Comparison of ENCODE assay signal across 8 cellular contexts in the genomic region with DNA sequence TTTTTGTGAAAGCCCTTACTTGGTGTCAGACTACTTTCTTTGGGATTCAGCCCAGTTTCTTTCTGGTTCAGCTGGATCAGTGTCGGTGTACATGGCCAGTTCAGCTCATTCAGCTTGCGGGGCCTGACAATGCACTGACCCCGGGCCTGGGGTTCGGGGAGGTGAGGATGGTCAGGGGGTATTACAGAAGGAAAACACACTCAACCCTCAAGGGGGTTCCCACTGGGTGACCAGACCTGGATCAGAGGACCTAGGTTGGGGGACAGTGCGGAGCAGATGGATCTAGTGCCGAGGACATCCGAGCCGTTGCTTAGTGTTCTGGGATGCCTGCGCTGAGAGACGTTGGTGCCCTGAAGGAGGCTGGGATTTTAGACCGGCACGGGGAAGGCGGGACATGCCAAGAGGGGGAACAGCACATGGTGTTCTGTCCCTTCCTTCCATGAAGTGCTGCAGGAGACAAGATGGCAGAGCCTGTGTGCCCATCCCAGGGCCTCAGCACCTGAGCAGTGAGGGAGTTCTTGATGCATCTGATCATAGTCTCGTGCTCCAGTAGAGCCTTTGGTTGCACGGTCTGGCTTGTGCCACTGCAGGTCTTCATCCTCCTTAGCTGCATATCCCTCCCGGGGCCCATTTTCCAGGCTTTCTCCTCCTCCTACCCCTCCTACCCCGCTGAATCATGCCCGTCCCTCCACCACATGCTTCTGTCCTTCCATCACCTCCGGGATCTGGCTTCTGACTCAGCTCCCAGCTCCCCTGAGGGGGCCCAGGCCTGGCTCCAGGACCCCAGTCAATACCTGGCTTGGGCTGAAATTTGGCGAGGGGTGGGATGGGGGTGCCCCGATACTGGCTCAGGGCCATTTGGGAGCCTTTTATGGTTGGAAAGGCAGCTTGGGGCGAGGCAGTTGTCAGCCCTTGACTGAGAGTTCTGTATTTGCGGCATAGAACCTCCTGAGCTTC. TPM values are rescaled to one million over a fixed set of nuclear protein-coding genes. Genes with fewer than 3 reads are reported as not detected.
DNase-seq lines count a peak whose midpoint lies in the region; ATAC-seq, FAIRE-seq and TF ChIP-seq lines count a peak whose summit lies in the region.

No MANE protein-coding gene starts in this region.

- H3K27ac ChIP-seq in rectal smooth muscle tissue (ENCODE audit: low read depth, low read length) (peak overlapping the region; percentile 99), small intestine (ENCODE audit: low read depth in 1 of 2, low read length in 1 of 2) (peak overlapping the region in 1 of 2 donors; percentile 43)

- H3K4me1 ChIP-seq in rectal smooth muscle tissue (ENCODE audit: control insufficient read depth, insufficient read depth, low read length) (peaks cover 57% of the 10 kb centered on the region), small intestine (ENCODE audit: control insufficient read depth in 2 of 2, insufficient read depth in 1 of 2, low read depth in 1 of 2, low read length in 1 of 2) (no peaks in the 10 kb centered on the region)

- peak overlapping the region; percentile 57 for H3K9ac ChIP-seq in rectal smooth muscle tissue (ENCODE audit: low read length)

- DNase-seq in EH (ENCODE audit: low read depth) (peak; percentile 98), glomerular visceral epithelial cell (ENCODE audit: extremely low spot score) (peak; percentile 95), DMS79 (lab: John Stamatoyannopoulos, UW) (no peak), small intestine (no peak)

- no peak for FAIRE-seq in small intestine (lab: Jason Lieb, UNC)

- ATAC-seq in SK-N-SH treated with all-trans-retinoic acid at 6 μM for 48 hours (peak; percentile 88), GM19467 (IDR thresholded peaks at IDR 0.05; ENCODE audit: unreplicated experiment) (no peak)
- ATAC-seq in activated CD4-positive, CD25-positive, alpha-beta regulatory T cell treated with anti-CD3 and anti-CD28 coated beads, Interleukin-2, amount 50 U/mL, for 24 hours, result no peak

- H3K4me3 ChIP-seq in rectal smooth muscle tissue (ENCODE audit: low read length) (no peak overlapping the region), small intestine (ENCODE audit: low read depth in 1 of 2, low read length in 2 of 2) (no peak overlapping the region)

- H3K36me3 ChIP-seq in rectal smooth muscle tissue (ENCODE audit: control insufficient read depth, insufficient read depth, low read length), result no peaks in the 10 kb centered on the region
- H3K36me3 ChIP-seq in small intestine (ENCODE audit: control insufficient read depth in 2 of 2, insufficient read depth in 2 of 2, low read length in 2 of 2), result no peaks in the 10 kb centered on the region

- H3K27me3 ChIP-seq in rectal smooth muscle tissue (ENCODE audit: control insufficient read depth, insufficient read depth, low read length) (peaks cover 2% of the 10 kb centered on the region), small intestine (ENCODE audit: control insufficient read depth in 2 of 2, insufficient read depth in 2 of 2, low read length in 2 of 2) (peaks cover 0 to 6% of the 10 kb centered on the region in 2 donors)

- WGBS in small intestine, 3 donors, result 66 to 72% (median 70%) methylated on average over 23 of the region's 23 CpGs

- no peaks in the 10 kb centered on the region for H3K9me3 ChIP-seq in small intestine (ENCODE audit: control insufficient read depth, low read depth)

TF ChIP-seq in SK-N-SH treated with all-trans-retinoic acid at 6 μM for 48 hours, 23 proteins besides CTCF, POLR2A, EP300 and RAD21:
- TF ChIP-seq OSR1 (CRISPR knock-in tag; IDR thresholded peaks at IDR 0.05) (0 out of 2 replicates have a peak, but pooled peaks have one; percentile 28), ZFP3 (CRISPR knock-in tag; IDR thresholded peaks at IDR 0.05) (no peak), CSDC2 (CRISPR knock-in tag; IDR thresholded peaks at IDR 0.05) (0 out of 2 replicates have a peak, but pooled peaks have one; percentile 15), ZFP30 (CRISPR knock-in tag; IDR thresholded peaks at IDR 0.05) (no peak), SNAI2 (CRISPR knock-in tag; IDR thresholded peaks at IDR 0.05) (0 out of 2 replicates have a peak, but pooled peaks have one; percentile 9)

RNA-seq across cellular contexts. Expression of a gene that starts 18.0 kb away (rescaled TPM):
- 10 to 100 TPM in 1 of 3 donors, 1 to 10 TPM in 1, under 1 TPM in 1; 0.45 to 15.7 (median 4.6) TPM for polyA plus RNA-seq in small intestine

RNA-seq across cellular contexts. Expression of a gene that starts 34.5 kb away (rescaled TPM):
- polyA plus RNA-seq in small intestine, result 100 to 1,000 TPM in 1 of 3 donors, 10 to 100 TPM in 2; 24.6 to 178 (median 99.4) TPM

RNA-seq across cellular contexts. Expression of a gene that starts 46.1 kb away (rescaled TPM):
- polyA plus RNA-seq in small intestine, result 10 to 100 TPM; 52.6 to 63.5 (median 59.3) TPM

Comparison
In these comparisons a context has a peak if more than half of its experiments do, and no peak if none do; other contexts are left out.
1. DNase-seq: peak in EH (single experiment) and glomerular visceral epithelial cell (single experiment); none in DMS79 (single experiment) and small intestine (single experiment).